Comparison of ENCODE assay signal across 1 cellular context in the genomic region with DNA sequence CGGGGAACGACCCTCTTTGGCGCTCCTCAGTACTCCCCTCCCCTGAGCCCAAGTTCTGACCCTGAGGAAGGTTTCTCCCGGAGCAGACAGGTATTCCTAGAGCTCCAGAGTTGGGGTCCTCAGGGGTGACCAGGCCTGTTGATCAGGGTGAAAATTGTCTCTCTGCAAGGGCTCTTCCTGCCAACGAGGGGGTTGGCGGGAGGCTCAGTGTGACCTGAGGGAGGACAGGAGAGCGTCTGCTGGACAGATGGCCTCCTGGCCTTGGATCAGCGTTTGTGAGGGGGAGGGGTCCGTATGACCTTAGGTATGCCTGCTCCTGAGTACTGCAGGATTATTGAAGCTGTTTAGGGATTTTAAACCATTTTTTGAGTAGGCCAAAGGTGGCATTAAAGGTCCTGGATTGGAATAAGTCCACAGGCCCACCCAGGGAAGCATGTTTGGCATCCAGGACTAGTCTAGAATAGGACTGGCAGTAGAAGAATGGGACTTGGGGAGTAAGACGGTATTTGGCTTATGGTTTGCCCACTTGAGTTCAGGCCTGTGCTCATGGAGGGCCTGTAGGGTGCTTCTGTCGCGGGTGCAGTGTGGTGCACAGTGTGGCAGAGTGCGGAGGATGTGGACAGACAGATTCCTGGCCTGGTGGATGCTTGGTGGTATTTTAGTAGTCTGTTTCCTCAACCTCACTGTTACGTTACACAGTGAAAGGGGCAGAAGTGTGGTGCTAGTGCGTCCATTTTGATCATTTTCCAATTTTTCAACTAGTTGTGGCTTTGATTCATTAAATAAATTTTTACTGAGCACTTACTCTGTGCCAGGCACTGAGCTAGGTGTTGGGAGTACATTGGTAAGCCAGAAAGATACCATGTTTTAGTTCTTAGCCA.
A peak's percentile ranks its signal among the peaks of the same experiment; 100 is the strongest.
TF ChIP-seq lines count a peak whose summit lies in the region.

No MANE protein-coding gene starts in this region.

TF ChIP-seq in K562, 482 proteins besides CTCF, POLR2A, EP300 and RAD21 (continued from another document and continues in another):
- TF ChIP-seq, protein P1, sequence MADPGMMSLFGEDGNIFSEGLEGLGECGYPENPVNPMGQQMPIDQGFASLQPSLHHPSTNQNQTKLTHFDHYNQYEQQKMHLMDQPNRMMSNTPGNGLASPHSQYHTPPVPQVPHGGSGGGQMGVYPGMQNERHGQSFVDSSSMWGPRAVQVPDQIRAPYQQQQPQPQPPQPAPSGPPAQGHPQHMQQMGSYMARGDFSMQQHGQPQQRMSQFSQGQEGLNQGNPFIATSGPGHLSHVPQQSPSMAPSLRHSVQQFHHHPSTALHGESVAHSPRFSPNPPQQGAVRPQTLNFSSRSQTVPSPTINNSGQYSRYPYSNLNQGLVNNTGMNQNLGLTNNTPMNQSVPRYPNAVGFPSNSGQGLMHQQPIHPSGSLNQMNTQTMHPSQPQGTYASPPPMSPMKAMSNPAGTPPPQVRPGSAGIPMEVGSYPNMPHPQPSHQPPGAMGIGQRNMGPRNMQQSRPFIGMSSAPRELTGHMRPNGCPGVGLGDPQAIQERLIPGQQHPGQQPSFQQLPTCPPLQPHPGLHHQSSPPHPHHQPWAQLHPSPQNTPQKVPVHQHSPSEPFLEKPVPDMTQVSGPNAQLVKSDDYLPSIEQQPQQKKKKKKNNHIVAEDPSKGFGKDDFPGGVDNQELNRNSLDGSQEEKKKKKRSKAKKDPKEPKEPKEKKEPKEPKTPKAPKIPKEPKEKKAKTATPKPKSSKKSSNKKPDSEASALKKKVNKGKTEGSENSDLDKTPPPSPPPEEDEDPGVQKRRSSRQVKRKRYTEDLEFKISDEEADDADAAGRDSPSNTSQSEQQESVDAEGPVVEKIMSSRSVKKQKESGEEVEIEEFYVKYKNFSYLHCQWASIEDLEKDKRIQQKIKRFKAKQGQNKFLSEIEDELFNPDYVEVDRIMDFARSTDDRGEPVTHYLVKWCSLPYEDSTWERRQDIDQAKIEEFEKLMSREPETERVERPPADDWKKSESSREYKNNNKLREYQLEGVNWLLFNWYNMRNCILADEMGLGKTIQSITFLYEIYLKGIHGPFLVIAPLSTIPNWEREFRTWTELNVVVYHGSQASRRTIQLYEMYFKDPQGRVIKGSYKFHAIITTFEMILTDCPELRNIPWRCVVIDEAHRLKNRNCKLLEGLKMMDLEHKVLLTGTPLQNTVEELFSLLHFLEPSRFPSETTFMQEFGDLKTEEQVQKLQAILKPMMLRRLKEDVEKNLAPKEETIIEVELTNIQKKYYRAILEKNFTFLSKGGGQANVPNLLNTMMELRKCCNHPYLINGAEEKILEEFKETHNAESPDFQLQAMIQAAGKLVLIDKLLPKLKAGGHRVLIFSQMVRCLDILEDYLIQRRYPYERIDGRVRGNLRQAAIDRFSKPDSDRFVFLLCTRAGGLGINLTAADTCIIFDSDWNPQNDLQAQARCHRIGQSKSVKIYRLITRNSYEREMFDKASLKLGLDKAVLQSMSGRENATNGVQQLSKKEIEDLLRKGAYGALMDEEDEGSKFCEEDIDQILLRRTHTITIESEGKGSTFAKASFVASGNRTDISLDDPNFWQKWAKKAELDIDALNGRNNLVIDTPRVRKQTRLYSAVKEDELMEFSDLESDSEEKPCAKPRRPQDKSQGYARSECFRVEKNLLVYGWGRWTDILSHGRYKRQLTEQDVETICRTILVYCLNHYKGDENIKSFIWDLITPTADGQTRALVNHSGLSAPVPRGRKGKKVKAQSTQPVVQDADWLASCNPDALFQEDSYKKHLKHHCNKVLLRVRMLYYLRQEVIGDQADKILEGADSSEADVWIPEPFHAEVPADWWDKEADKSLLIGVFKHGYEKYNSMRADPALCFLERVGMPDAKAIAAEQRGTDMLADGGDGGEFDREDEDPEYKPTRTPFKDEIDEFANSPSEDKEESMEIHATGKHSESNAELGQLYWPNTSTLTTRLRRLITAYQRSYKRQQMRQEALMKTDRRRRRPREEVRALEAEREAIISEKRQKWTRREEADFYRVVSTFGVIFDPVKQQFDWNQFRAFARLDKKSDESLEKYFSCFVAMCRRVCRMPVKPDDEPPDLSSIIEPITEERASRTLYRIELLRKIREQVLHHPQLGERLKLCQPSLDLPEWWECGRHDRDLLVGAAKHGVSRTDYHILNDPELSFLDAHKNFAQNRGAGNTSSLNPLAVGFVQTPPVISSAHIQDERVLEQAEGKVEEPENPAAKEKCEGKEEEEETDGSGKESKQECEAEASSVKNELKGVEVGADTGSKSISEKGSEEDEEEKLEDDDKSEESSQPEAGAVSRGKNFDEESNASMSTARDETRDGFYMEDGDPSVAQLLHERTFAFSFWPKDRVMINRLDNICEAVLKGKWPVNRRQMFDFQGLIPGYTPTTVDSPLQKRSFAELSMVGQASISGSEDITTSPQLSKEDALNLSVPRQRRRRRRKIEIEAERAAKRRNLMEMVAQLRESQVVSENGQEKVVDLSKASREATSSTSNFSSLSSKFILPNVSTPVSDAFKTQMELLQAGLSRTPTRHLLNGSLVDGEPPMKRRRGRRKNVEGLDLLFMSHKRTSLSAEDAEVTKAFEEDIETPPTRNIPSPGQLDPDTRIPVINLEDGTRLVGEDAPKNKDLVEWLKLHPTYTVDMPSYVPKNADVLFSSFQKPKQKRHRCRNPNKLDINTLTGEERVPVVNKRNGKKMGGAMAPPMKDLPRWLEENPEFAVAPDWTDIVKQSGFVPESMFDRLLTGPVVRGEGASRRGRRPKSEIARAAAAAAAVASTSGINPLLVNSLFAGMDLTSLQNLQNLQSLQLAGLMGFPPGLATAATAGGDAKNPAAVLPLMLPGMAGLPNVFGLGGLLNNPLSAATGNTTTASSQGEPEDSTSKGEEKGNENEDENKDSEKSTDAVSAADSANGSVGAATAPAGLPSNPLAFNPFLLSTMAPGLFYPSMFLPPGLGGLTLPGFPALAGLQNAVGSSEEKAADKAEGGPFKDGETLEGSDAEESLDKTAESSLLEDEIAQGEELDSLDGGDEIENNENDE (IDR thresholded peaks at IDR 0.05; ENCODE audit: low read depth, low read length): no peak
- TF ChIP-seq, protein P2, sequence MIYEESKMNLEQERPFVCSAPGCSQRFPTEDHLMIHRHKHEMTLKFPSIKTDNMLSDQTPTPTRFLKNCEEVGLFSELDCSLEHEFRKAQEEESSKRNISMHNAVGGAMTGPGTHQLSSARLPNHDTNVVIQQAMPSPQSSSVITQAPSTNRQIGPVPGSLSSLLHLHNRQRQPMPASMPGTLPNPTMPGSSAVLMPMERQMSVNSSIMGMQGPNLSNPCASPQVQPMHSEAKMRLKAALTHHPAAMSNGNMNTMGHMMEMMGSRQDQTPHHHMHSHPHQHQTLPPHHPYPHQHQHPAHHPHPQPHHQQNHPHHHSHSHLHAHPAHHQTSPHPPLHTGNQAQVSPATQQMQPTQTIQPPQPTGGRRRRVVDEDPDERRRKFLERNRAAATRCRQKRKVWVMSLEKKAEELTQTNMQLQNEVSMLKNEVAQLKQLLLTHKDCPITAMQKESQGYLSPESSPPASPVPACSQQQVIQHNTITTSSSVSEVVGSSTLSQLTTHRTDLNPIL (CRISPR knock-in tag; IDR thresholded peaks at IDR 0.05): no peak
- TF ChIP-seq DDX20 (tag; IDR thresholded peaks at IDR 0.05; ENCODE audit: low read depth) (no peak), CSDE1 (IDR thresholded peaks at IDR 0.05) (no peak), HMG20B (CRISPR knock-in tag; IDR thresholded peaks at IDR 0.05) (no peak), ZNF354B (CRISPR knock-in tag; IDR thresholded peaks at IDR 0.05) (no peak), NUFIP1 (IDR thresholded peaks at IDR 0.05; ENCODE audit: partially characterized antibody) (no peak), FOSL1 (tag; conservative IDR thresholded peaks at IDR 0.05) (no peak), ZNF79 (CRISPR knock-in tag; IDR thresholded peaks at IDR 0.05; ENCODE audit: low read depth) (no peak), MXI1 (IDR thresholded peaks at IDR 0.05; ENCODE audit: low read depth, low read length) (no peak), ZNF263 (CRISPR knock-in tag; IDR thresholded peaks at IDR 0.05; ENCODE audit: borderline replicate concordance) (peak; percentile 73), CBFA2T3 (IDR thresholded peaks at IDR 0.05) (no peak), HDAC1 (IDR thresholded peaks at IDR 0.05) (peak in 1 of 2 experiments; percentile 9; a peak in 1 of 4 replicates), MAFF (IDR thresholded peaks at IDR 0.05; ENCODE audit: low read length) (no peak), STAG1 (CRISPR knock-in tag; IDR thresholded peaks at IDR 0.05; ENCODE audit: borderline replicate concordance) (no peak), NR2C2 (CRISPR knock-in tag; IDR thresholded peaks at IDR 0.05) (0 out of 2 replicates have a peak, but pooled peaks have one; percentile 42), NR2C2 (tag; IDR thresholded peaks at IDR 0.05) (no peak; the same call in 1 of the 2 replicates), ATF1 (CRISPR knock-in tag; IDR thresholded peaks at IDR 0.05) (no peak), ATF1 (tag; IDR thresholded peaks at IDR 0.05) (no peak), HMGN3 (IDR thresholded peaks at IDR 0.05; ENCODE audit: borderline replicate concordance, extremely low read depth, insufficient read length, low read depth, low read length) (no peak), RBBP5 (IDR thresholded peaks at IDR 0.05; ENCODE audit: borderline replicate concordance, insufficient read depth, low read length, poor library complexity, severe bottlenecking) (peak; percentile 2), KDM1A (IDR thresholded peaks at IDR 0.05) (no peak), TCF3 (CRISPR knock-in tag; IDR thresholded peaks at IDR 0.05) (no peak), ZNF764 (CRISPR knock-in tag; IDR thresholded peaks at IDR 0.05; ENCODE audit: low read depth) (no peak), ILF3 (IDR thresholded peaks at IDR 0.05; ENCODE audit: borderline replicate concordance) (no peak)
- TF ChIP-seq, protein P3, sequence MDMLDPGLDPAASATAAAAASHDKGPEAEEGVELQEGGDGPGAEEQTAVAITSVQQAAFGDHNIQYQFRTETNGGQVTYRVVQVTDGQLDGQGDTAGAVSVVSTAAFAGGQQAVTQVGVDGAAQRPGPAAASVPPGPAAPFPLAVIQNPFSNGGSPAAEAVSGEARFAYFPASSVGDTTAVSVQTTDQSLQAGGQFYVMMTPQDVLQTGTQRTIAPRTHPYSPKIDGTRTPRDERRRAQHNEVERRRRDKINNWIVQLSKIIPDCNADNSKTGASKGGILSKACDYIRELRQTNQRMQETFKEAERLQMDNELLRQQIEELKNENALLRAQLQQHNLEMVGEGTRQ (CRISPR knock-in tag; IDR thresholded peaks at IDR 0.05): no peak
- TF ChIP-seq, protein P4, sequence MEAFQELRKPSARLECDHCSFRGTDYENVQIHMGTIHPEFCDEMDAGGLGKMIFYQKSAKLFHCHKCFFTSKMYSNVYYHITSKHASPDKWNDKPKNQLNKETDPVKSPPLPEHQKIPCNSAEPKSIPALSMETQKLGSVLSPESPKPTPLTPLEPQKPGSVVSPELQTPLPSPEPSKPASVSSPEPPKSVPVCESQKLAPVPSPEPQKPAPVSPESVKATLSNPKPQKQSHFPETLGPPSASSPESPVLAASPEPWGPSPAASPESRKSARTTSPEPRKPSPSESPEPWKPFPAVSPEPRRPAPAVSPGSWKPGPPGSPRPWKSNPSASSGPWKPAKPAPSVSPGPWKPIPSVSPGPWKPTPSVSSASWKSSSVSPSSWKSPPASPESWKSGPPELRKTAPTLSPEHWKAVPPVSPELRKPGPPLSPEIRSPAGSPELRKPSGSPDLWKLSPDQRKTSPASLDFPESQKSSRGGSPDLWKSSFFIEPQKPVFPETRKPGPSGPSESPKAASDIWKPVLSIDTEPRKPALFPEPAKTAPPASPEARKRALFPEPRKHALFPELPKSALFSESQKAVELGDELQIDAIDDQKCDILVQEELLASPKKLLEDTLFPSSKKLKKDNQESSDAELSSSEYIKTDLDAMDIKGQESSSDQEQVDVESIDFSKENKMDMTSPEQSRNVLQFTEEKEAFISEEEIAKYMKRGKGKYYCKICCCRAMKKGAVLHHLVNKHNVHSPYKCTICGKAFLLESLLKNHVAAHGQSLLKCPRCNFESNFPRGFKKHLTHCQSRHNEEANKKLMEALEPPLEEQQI (IDR thresholded peaks at IDR 0.05): no peak
- TF ChIP-seq, protein P5, sequence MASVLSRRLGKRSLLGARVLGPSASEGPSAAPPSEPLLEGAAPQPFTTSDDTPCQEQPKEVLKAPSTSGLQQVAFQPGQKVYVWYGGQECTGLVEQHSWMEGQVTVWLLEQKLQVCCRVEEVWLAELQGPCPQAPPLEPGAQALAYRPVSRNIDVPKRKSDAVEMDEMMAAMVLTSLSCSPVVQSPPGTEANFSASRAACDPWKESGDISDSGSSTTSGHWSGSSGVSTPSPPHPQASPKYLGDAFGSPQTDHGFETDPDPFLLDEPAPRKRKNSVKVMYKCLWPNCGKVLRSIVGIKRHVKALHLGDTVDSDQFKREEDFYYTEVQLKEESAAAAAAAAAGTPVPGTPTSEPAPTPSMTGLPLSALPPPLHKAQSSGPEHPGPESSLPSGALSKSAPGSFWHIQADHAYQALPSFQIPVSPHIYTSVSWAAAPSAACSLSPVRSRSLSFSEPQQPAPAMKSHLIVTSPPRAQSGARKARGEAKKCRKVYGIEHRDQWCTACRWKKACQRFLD (CRISPR knock-in tag; IDR thresholded peaks at IDR 0.05): no peak
- TF ChIP-seq, protein P6, sequence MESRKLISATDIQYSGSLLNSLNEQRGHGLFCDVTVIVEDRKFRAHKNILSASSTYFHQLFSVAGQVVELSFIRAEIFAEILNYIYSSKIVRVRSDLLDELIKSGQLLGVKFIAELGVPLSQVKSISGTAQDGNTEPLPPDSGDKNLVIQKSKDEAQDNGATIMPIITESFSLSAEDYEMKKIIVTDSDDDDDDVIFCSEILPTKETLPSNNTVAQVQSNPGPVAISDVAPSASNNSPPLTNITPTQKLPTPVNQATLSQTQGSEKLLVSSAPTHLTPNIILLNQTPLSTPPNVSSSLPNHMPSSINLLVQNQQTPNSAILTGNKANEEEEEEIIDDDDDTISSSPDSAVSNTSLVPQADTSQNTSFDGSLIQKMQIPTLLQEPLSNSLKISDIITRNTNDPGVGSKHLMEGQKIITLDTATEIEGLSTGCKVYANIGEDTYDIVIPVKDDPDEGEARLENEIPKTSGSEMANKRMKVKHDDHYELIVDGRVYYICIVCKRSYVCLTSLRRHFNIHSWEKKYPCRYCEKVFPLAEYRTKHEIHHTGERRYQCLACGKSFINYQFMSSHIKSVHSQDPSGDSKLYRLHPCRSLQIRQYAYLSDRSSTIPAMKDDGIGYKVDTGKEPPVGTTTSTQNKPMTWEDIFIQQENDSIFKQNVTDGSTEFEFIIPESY (CRISPR knock-in tag; IDR thresholded peaks at IDR 0.05): peak; percentile 31; the same call in 1 of the 2 replicates
- TF ChIP-seq, protein P7, sequence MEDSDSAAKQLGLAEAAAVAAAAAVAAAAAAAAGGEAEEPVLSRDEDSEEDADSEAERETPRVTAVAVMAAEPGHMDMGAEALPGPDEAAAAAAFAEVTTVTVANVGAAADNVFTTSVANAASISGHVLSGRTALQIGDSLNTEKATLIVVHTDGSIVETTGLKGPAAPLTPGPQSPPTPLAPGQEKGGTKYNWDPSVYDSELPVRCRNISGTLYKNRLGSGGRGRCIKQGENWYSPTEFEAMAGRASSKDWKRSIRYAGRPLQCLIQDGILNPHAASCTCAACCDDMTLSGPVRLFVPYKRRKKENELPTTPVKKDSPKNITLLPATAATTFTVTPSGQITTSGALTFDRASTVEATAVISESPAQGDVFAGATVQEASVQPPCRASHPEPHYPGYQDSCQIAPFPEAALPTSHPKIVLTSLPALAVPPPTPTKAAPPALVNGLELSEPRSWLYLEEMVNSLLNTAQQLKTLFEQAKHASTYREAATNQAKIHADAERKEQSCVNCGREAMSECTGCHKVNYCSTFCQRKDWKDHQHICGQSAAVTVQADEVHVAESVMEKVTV (CRISPR knock-in tag; IDR thresholded peaks at IDR 0.05): no peak
- TF ChIP-seq, protein P8, sequence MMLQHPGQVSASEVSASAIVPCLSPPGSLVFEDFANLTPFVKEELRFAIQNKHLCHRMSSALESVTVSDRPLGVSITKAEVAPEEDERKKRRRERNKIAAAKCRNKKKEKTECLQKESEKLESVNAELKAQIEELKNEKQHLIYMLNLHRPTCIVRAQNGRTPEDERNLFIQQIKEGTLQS (IDR thresholded peaks at IDR 0.05): no peak
- TF ChIP-seq, protein P8 (CRISPR knock-in tag; conservative IDR thresholded peaks at IDR 0.05): 0 out of 2 replicates have a peak, but pooled peaks have one; percentile 58
